ENCODE assay signal across 1 cellular context in the genomic region with DNA sequence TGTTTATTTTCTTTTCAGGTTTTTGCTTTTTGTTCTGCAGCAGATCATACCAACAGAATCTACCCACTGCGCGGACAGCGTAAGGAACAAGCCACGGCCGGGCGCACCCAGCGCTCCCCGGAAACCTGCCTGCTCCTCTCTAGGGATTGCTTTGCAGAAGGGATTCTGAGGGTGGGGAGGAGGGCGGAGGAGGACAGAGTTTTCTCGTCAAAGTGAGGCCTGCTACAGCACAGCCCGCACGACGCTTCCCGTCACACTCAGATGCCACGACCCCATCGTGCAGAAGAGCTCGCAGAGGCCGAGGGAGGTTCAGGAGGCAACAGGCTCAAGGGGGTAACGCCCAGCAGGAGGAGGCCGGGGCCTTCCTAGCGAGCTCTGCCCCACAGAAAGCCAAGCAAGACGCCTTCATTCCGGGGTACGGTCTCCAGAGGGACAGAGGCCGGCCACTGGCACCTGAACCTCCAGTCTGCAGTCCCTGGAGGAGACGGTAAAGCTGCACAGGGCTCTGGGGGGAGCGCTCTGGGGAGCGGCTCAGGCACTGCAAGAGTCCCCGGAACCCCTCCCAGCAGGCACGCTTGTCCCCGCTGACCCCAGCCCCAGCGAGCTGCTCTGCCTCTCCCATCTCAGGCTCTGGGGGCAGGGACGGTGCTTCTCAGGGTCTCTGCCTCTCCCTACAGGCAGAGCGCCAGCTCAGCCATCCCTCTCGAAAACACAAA.
TF ChIP-seq lines count a peak whose summit lies in the region.

No MANE protein-coding gene starts in this region.

TF ChIP-seq in HepG2, 621 proteins besides CTCF, POLR2A, EP300 and RAD21:
- TF ChIP-seq, protein P1, sequence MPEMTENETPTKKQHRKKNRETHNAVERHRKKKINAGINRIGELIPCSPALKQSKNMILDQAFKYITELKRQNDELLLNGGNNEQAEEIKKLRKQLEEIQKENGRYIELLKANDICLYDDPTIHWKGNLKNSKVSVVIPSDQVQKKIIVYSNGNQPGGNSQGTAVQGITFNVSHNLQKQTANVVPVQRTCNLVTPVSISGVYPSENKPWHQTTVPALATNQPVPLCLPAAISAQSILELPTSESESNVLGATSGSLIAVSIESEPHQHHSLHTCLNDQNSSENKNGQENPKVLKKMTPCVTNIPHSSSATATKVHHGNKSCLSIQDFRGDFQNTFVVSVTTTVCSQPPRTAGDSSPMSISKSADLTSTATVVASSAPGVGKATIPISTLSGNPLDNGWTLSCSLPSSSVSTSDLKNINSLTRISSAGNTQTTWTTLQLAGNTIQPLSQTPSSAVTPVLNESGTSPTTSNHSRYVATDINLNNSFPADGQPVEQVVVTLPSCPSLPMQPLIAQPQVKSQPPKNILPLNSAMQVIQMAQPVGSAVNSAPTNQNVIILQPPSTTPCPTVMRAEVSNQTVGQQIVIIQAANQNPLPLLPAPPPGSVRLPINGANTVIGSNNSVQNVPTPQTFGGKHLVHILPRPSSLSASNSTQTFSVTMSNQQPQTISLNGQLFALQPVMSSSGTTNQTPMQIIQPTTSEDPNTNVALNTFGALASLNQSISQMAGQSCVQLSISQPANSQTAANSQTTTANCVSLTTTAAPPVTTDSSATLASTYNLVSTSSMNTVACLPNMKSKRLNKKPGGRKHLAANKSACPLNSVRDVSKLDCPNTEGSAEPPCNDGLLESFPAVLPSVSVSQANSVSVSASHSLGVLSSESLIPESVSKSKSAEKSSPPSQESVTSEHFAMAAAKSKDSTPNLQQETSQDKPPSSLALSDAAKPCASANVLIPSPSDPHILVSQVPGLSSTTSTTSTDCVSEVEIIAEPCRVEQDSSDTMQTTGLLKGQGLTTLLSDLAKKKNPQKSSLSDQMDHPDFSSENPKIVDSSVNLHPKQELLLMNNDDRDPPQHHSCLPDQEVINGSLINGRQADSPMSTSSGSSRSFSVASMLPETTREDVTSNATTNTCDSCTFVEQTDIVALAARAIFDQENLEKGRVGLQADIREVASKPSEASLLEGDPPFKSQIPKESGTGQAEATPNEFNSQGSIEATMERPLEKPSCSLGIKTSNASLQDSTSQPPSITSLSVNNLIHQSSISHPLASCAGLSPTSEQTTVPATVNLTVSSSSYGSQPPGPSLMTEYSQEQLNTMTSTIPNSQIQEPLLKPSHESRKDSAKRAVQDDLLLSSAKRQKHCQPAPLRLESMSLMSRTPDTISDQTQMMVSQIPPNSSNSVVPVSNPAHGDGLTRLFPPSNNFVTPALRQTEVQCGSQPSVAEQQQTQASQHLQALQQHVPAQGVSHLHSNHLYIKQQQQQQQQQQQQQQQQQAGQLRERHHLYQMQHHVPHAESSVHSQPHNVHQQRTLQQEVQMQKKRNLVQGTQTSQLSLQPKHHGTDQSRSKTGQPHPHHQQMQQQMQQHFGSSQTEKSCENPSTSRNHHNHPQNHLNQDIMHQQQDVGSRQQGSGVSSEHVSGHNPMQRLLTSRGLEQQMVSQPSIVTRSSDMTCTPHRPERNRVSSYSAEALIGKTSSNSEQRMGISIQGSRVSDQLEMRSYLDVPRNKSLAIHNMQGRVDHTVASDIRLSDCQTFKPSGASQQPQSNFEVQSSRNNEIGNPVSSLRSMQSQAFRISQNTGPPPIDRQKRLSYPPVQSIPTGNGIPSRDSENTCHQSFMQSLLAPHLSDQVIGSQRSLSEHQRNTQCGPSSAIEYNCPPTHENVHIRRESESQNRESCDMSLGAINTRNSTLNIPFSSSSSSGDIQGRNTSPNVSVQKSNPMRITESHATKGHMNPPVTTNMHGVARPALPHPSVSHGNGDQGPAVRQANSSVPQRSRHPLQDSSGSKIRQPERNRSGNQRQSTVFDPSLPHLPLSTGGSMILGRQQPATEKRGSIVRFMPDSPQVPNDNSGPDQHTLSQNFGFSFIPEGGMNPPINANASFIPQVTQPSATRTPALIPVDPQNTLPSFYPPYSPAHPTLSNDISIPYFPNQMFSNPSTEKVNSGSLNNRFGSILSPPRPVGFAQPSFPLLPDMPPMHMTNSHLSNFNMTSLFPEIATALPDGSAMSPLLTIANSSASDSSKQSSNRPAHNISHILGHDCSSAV (CRISPR knock-in tag; IDR thresholded peaks at IDR 0.05; ENCODE audit: borderline replicate concordance), result no peak
- TF ChIP-seq HNRNPLL (IDR thresholded peaks at IDR 0.05; ENCODE audit: low read depth, low read length, poor library complexity, severe bottlenecking), result peak; percentile 92
- no peak for TF ChIP-seq ERF (CRISPR knock-in tag; IDR thresholded peaks at IDR 0.05)
- TF ChIP-seq ZNF543 (CRISPR knock-in tag; IDR thresholded peaks at IDR 0.05), result no peak
- TF ChIP-seq NFKB2 (CRISPR knock-in tag; IDR thresholded peaks at IDR 0.05; ENCODE audit: borderline replicate concordance), result no peak
- no peak for TF ChIP-seq ZNF879 (CRISPR knock-in tag; IDR thresholded peaks at IDR 0.05)
- no peak for TF ChIP-seq MED1 (CRISPR knock-in tag; IDR thresholded peaks at IDR 0.05)
- TF ChIP-seq ZNF232 (CRISPR knock-in tag; IDR thresholded peaks at IDR 0.05; ENCODE audit: borderline replicate concordance), result no peak
- TF ChIP-seq GATAD1 (CRISPR knock-in tag; IDR thresholded peaks at IDR 0.05), result no peak
- TF ChIP-seq ARNTL (CRISPR knock-in tag; IDR thresholded peaks at IDR 0.05), result no peak
- TF ChIP-seq DNMT1 (CRISPR knock-in tag; IDR thresholded peaks at IDR 0.05), result no peak
- TF ChIP-seq, protein P2, sequence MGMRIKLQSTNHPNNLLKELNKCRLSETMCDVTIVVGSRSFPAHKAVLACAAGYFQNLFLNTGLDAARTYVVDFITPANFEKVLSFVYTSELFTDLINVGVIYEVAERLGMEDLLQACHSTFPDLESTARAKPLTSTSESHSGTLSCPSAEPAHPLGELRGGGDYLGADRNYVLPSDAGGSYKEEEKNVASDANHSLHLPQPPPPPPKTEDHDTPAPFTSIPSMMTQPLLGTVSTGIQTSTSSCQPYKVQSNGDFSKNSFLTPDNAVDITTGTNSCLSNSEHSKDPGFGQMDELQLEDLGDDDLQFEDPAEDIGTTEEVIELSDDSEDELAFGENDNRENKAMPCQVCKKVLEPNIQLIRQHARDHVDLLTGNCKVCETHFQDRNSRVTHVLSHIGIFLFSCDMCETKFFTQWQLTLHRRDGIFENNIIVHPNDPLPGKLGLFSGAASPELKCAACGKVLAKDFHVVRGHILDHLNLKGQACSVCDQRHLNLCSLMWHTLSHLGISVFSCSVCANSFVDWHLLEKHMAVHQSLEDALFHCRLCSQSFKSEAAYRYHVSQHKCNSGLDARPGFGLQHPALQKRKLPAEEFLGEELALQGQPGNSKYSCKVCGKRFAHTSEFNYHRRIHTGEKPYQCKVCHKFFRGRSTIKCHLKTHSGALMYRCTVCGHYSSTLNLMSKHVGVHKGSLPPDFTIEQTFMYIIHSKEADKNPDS (CRISPR knock-in tag; IDR thresholded peaks at IDR 0.05), result no peak
- TF ChIP-seq ZFP91 (CRISPR knock-in tag; IDR thresholded peaks at IDR 0.05; ENCODE audit: borderline replicate concordance), result 0 out of 2 replicates have a peak, but pooled peaks have one; percentile 5
- no peak for TF ChIP-seq KDM5B (CRISPR knock-in tag; IDR thresholded peaks at IDR 0.05; ENCODE audit: borderline replicate concordance)
- TF ChIP-seq ZBTB8A (CRISPR knock-in tag; IDR thresholded peaks at IDR 0.05; ENCODE audit: borderline replicate concordance, low read depth), result no peak
- TF ChIP-seq RORA (CRISPR knock-in tag; IDR thresholded peaks at IDR 0.05), result no peak
- TF ChIP-seq ZFY (CRISPR knock-in tag; IDR thresholded peaks at IDR 0.05), result peak; percentile 20; the same call in 1 of the 2 replicates
- no peak for TF ChIP-seq HNF1A (IDR thresholded peaks at IDR 0.05; ENCODE audit: low read depth)
- no peak for TF ChIP-seq HNF1A (CRISPR knock-in tag; IDR thresholded peaks at IDR 0.05; ENCODE audit: borderline replicate concordance)
- TF ChIP-seq FOXC1 (CRISPR knock-in tag; IDR thresholded peaks at IDR 0.05; ENCODE audit: borderline replicate concordance), result no peak
- peak; percentile 58 for TF ChIP-seq ZNF687 (CRISPR knock-in tag; IDR thresholded peaks at IDR 0.05)
- no peak for TF ChIP-seq NPAS2 (CRISPR knock-in tag; IDR thresholded peaks at IDR 0.05; ENCODE audit: borderline replicate concordance)
- TF ChIP-seq HOXD1 (CRISPR knock-in tag; IDR thresholded peaks at IDR 0.05), result no peak
- TF ChIP-seq SIN3A (IDR thresholded peaks at IDR 0.05; ENCODE audit: borderline replicate concordance, low read depth, low read length), result no peak
